ENCODE assay signal across 16 cellular contexts in genomic region chr15:22806156-22806555, GRCh38.
"Had no signal": no experiment of that assay in that cellular context is flagged by ENCODE, and none has a peak within 500 bp of the region (broad histone marks: within the 10 kb centered on the region; RNA-seq: fewer than 3 reads in every experiment).

No MANE protein-coding gene starts in this region.

- H3K27ac ChIP-seq: psoas muscle, sigmoid colon, spleen, tibial artery had no signal

- ATAC-seq: activated CD8-positive, alpha-beta T cell treated with anti-CD3 and anti-CD28 coated beads, Interleukin-2, amount 10 ng/mL, durations not matched to agents 7 days and 5 days; psoas muscle had no signal

- H3K27me3 ChIP-seq: sigmoid colon, spleen, tibial artery had no signal

- H3K9me3 ChIP-seq: psoas muscle, sigmoid colon, spleen, tibial artery had no signal

- H3K4me3 ChIP-seq: psoas muscle, sigmoid colon, spleen, tibial artery had no signal

- H3K4me1 ChIP-seq: psoas muscle, tibial artery had no signal

- DNase-seq: activated B cell treated with CpG ODN at 0.5 μM for 24 hours; activated CD4-positive, alpha-beta T cell treated with anti-CD3 and anti-CD28 coated beads, Interleukin-2, amount 10 ng/mL, durations not matched to agents 24 days and 14 days; activated CD8-positive, alpha-beta memory T cell treated with anti-CD3 and anti-CD28 coated beads, Interleukin-2, amount 50 U/mL, for 4 hours; activated CD8-positive, alpha-beta T cell treated with anti-CD3 and anti-CD28 coated beads, Interleukin-2, amount 10 ng/mL, durations not matched to agents 7 days and 5 days; activated naive CD4-positive, alpha-beta T cell treated with Interleukin-2 at 50 U/mL for 16 hours; activated T-cell treated with anti-CD3 and anti-CD28 coated beads, Interleukin-2, amount 50 U/mL, for 48 hours; dermis blood vessel endothelial cell; endodermal cell; erythroblast; mesendoderm; nephron progenitor cell; psoas muscle; sigmoid colon; spleen; T-helper 2 cell had no signal
